1 cellular context compared by ENCODE assay signal in the genomic region with DNA sequence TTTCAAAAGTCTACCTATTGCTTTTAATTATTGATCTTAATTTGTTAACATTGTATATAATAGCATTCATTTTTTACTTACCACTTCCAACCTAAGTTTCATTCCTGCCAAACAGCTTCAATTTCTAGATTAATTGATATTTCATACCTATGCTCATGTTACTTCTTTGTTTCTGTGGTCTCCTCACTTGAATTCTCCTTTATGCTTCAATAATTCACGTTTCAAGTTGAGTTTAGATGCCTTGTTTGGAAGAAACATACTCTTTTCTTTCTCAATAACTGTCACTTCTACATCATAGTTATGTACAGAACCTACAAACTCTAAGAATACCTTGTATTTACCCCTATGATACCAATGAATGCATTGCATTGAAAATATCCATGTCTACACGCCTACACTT.
TF ChIP-seq lines count a peak whose summit lies in the region.

No MANE protein-coding gene starts in this region.

TF ChIP-seq in GM12878, 131 proteins besides CTCF, POLR2A, EP300 and RAD21 (continued from another document):
- TF ChIP-seq, protein P1, sequence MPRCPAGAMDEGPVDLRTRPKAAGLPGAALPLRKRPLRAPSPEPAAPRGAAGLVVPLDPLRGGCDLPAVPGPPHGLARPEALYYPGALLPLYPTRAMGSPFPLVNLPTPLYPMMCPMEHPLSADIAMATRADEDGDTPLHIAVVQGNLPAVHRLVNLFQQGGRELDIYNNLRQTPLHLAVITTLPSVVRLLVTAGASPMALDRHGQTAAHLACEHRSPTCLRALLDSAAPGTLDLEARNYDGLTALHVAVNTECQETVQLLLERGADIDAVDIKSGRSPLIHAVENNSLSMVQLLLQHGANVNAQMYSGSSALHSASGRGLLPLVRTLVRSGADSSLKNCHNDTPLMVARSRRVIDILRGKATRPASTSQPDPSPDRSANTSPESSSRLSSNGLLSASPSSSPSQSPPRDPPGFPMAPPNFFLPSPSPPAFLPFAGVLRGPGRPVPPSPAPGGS (IDR thresholded peaks at IDR 0.05; ENCODE audit: borderline replicate concordance, insufficient read depth, low read depth, low read length, poor library complexity, severe bottlenecking) = no peak
- 0 out of 2 replicates have a peak, but pooled peaks have one; percentile 51 for TF ChIP-seq SMARCA5 (IDR thresholded peaks at IDR 0.05)
- no peak for TF ChIP-seq RBBP5 (conservative IDR thresholded peaks at IDR 0.05)
- TF ChIP-seq IKZF2 (IDR thresholded peaks at IDR 0.05) = peak in 1 of 2 experiments; percentile 39; a peak in 2 of 4 replicates
